10 cellular contexts compared by ENCODE assay signal in genomic region chr2:108288534-108289106, GRCh38. TPM values are rescaled to one million over a fixed set of nuclear protein-coding genes. Genes with fewer than 3 reads are reported as not detected.
DNase-seq lines count a peak whose midpoint lies in the region; ATAC-seq and TF ChIP-seq lines count a peak whose summit lies in the region.
"Had no signal": no experiment of that assay in that cellular context is flagged by ENCODE, and none has a peak within 500 bp of the region (broad histone marks: within the 10 kb centered on the region; RNA-seq: fewer than 3 reads in every experiment).

SULT1C2 (plus strand) TSS chr2:108288895; CDS start chr2:108293668, 4,773 bp downstream.

- peaks cover 14% of the 10 kb centered on the region for H3K36me3 Mint-ChIP-seq in nephron (ENCODE audit: low read depth)
- no peaks in the 10 kb centered on the region for H3K36me3 Mint-ChIP-seq in activated CD8-positive, alpha-beta T cell treated with anti-CD3 and anti-CD28 coated beads, Interleukin-2, amount 10 ng/mL, durations not matched to agents 7 days and 5 days (ENCODE audit: low read depth)

- peaks cover 23% of the 10 kb centered on the region for H3K4me1 Mint-ChIP-seq in nephron
- H3K4me1 Mint-ChIP-seq in activated CD8-positive, alpha-beta T cell treated with anti-CD3 and anti-CD28 coated beads, Interleukin-2, amount 10 ng/mL, durations not matched to agents 7 days and 5 days (ENCODE audit: low read depth), result no peaks in the 10 kb centered on the region

- peak within 1 kb of the TSS; percentile 43 to 75 (median 60) for H3K4me3 Mint-ChIP-seq in nephron
- no peak within 1 kb of the TSS for H3K4me3 Mint-ChIP-seq in activated CD8-positive, alpha-beta T cell treated with anti-CD3 and anti-CD28 coated beads, Interleukin-2, amount 10 ng/mL, durations not matched to agents 7 days and 5 days
- H3K4me3 Mint-ChIP-seq: activated T-cell treated with anti-CD3 and anti-CD28 coated beads, Interleukin-2, amount 50 U/mL, for 72 hours had no signal

- peak within 1 kb of the TSS; percentile 88 to 98 (median 91) for H3K27ac Mint-ChIP-seq in nephron
- H3K27ac Mint-ChIP-seq in activated CD8-positive, alpha-beta T cell treated with anti-CD3 and anti-CD28 coated beads, Interleukin-2, amount 10 ng/mL, durations not matched to agents 7 days and 5 days, result no peak within 1 kb of the TSS
- H3K27ac Mint-ChIP-seq: activated T-cell treated with anti-CD3 and anti-CD28 coated beads, Interleukin-2, amount 50 U/mL, for 72 hours had no signal

- no peak for ATAC-seq in activated CD8-positive, alpha-beta T cell treated with anti-CD3 and anti-CD28 coated beads, Interleukin-2, amount 10 ng/mL, durations not matched to agents 7 days and 5 days
- ATAC-seq: activated T-cell treated with anti-CD3 and anti-CD28 coated beads, Interleukin-2, amount 50 U/mL, for 72 hours had no signal

- no peaks in the 10 kb centered on the region for H3K27me3 Mint-ChIP-seq in nephron (ENCODE audit: low read depth)
- H3K27me3 Mint-ChIP-seq in activated CD8-positive, alpha-beta T cell treated with anti-CD3 and anti-CD28 coated beads, Interleukin-2, amount 10 ng/mL, durations not matched to agents 7 days and 5 days (ENCODE audit: low read depth), result peaks cover 3% of the 10 kb centered on the region

- POLR2A ChIA-PET in activated CD8-positive, alpha-beta T cell treated with anti-CD3 and anti-CD28 coated beads, Interleukin-2, amount 10 ng/mL, durations not matched to agents 7 days and 5 days (lab: Charles Lee), result no interaction called here

- DNase-seq in Daoy (ENCODE audit: low read depth), result peak; percentile 64
- peak; percentile 4 for DNase-seq in NCI-H2171 (lab: John Stamatoyannopoulos, UW)
- peak; percentile 58 for DNase-seq in ecto neural progenitor cell (ENCODE audit: low spot score)
- no peak for DNase-seq in germinal center (ENCODE audit: low spot score)
- no peak for DNase-seq in activated CD8-positive, alpha-beta T cell treated with anti-CD3 and anti-CD28 coated beads, Interleukin-2, amount 10 ng/mL, durations not matched to agents 7 days and 5 days
- DNase-seq in NCI-H1694 treated with DMSO at 0.1 percent for 48 hours (lab: John Stamatoyannopoulos, UW), result no peak
- DNase-seq in NCI-H146 treated with DMSO at 0.1 percent for 48 hours (lab: John Stamatoyannopoulos, UW; ENCODE audit: unreplicated experiment), result no peak
- DNase-seq: activated T-cell treated with anti-CD3 and anti-CD28 coated beads, Interleukin-2, amount 50 U/mL, for 72 hours; SHP77 had no signal

- CTCF ChIA-PET in activated CD8-positive, alpha-beta T cell treated with anti-CD3 and anti-CD28 coated beads, Interleukin-2, amount 10 ng/mL, durations not matched to agents 7 days and 5 days (lab: Charles Lee), result no interaction called here

- peaks cover under 1% of the 10 kb centered on the region for H3K9me3 Mint-ChIP-seq in nephron
- no peaks in the 10 kb centered on the region for H3K9me3 Mint-ChIP-seq in activated CD8-positive, alpha-beta T cell treated with anti-CD3 and anti-CD28 coated beads, Interleukin-2, amount 10 ng/mL, durations not matched to agents 7 days and 5 days (ENCODE audit: insufficient read depth)

- TF ChIP-seq CTCF in nephron (IDR thresholded peaks at IDR 0.05; ENCODE audit: unreplicated experiment in 3 of 3), result no peak

RNA-seq across cellular contexts. Expression of gene SULT1C2, which starts in this region (rescaled TPM):
- 1.0 and 7.7 TPM in 2 replicates for total RNA-seq in Daoy (2014; rRNA removed; shearing (Covaris generic))
- total RNA-seq in activated CD8-positive, alpha-beta T cell treated with anti-CD3 and anti-CD28 coated beads, Interleukin-2, amount 10 ng/mL, durations not matched to agents 7 days and 5 days, result not detected
- total RNA-seq: activated T-cell treated with anti-CD3 and anti-CD28 coated beads, Interleukin-2, amount 50 U/mL, for 72 hours had no signal

Comparison
In these comparisons a context has a peak if more than half of its experiments do, and no peak if none do; other contexts are left out.
1. DNase-seq: peak in Daoy (single experiment), NCI-H2171 (single experiment) and ecto neural progenitor cell (single experiment); none in germinal center (single experiment), activated CD8-positive, alpha-beta T cell treated with anti-CD3 and anti-CD28 coated beads, Interleukin-2, amount 10 ng/mL, durations not matched to agents 7 days and 5 days (single experiment), NCI-H1694 treated with DMSO at 0.1 percent for 48 hours (single experiment) and NCI-H146 treated with DMSO at 0.1 percent for 48 hours (single experiment).